In genomic region chrX:45758319-45758718, GRCh38 we compare ENCODE assay signal across 9 cellular contexts.
DNase-seq lines count a peak whose midpoint lies in the region; ATAC-seq and TF ChIP-seq lines count a peak whose summit lies in the region.
"Had no signal": no experiment of that assay in that cellular context is flagged by ENCODE, and none has a peak within 500 bp of the region (broad histone marks: within the 10 kb centered on the region; RNA-seq: fewer than 3 reads in every experiment).

No MANE protein-coding gene starts in this region.

- TF ChIP-seq CTCF in WI38 (IDR thresholded peaks at IDR 0.05; ENCODE audit: low read depth, low read length) (no peak), fibroblast of the aortic adventitia (IDR thresholded peaks at IDR 0.05; ENCODE audit: insufficient read depth, low read length) (no peak), gastroesophageal sphincter (IDR thresholded peaks at IDR 0.05) (no peak)

- DNase-seq in A172 (ENCODE audit: low spot score) (peak; percentile 87), fibroblast of the aortic adventitia (ENCODE audit: low read depth) (peak; percentile 91), G401 (ENCODE audit: low spot score) (no peak)
- peak; percentile 45 to 70 for DNase-seq in stimulated activated naive CD8-positive, alpha-beta T cell treated with anti-CD3 and anti-CD28 coated beads, Interleukin-15, amount 100 ng/mL, for 72 hours

- H3K4me1 ChIP-seq in gastroesophageal sphincter, result no peaks in the 10 kb centered on the region

- no peaks in the 10 kb centered on the region for H3K27me3 Mint-ChIP-seq in stimulated activated naive CD8-positive, alpha-beta T cell treated with anti-CD3 and anti-CD28 coated beads, Interleukin-15, amount 100 ng/mL, for 72 hours

- peaks cover 58% of the 10 kb centered on the region for H3K4me1 Mint-ChIP-seq in stimulated activated naive CD8-positive, alpha-beta T cell treated with anti-CD3 and anti-CD28 coated beads, Interleukin-15, amount 100 ng/mL, for 72 hours
- H3K4me1 Mint-ChIP-seq: brain had no signal

- H3K4me3 ChIP-seq in WI38 (ENCODE audit: low read depth, low read length), result peak overlapping the region; percentile 20
- H3K4me3 ChIP-seq in fibroblast of the aortic adventitia (ENCODE audit: low read depth, low read length), result peak overlapping the region; percentile 28
- H3K4me3 ChIP-seq in gastroesophageal sphincter, result no peak overlapping the region

- H3K9me3 ChIP-seq in gastroesophageal sphincter, result no peaks in the 10 kb centered on the region

- no peaks in the 10 kb centered on the region for H3K36me3 ChIP-seq in gastroesophageal sphincter

- H3K27ac Mint-ChIP-seq in stimulated activated naive CD8-positive, alpha-beta T cell treated with anti-CD3 and anti-CD28 coated beads, Interleukin-15, amount 100 ng/mL, for 72 hours, result peak overlapping the region; percentile 98 to 99

- TF ChIP-seq POLR2A in gastroesophageal sphincter (IDR thresholded peaks at IDR 0.05), result no peak

- ATAC-seq in GM18870 (IDR thresholded peaks at IDR 0.05; ENCODE audit: unreplicated experiment) (peak; percentile 37), HG03520 (IDR thresholded peaks at IDR 0.05; ENCODE audit: unreplicated experiment) (peak; percentile 23), gastroesophageal sphincter (no peak)
- ATAC-seq in stimulated activated naive CD8-positive, alpha-beta T cell treated with anti-CD3 and anti-CD28 coated beads, Interleukin-15, amount 100 ng/mL, for 72 hours, result peak; percentile 74

- H3K4me3 Mint-ChIP-seq in stimulated activated naive CD8-positive, alpha-beta T cell treated with anti-CD3 and anti-CD28 coated beads, Interleukin-15, amount 100 ng/mL, for 72 hours, result peak overlapping the region; percentile 66 to 84
- H3K4me3 Mint-ChIP-seq: brain had no signal

- in situ Hi-C loops in G401 (cut with HindIII; ENCODE audit: low sequenced_read_pairs), result no loop called here

- no peak for TF ChIP-seq EP300 in gastroesophageal sphincter (IDR thresholded peaks at IDR 0.05)

- peak overlapping the region in 1 of 4 donors; percentile 2 for H3K27ac ChIP-seq in gastroesophageal sphincter

- WGBS in gastroesophageal sphincter (ENCODE audit: low coverage in 1 of 2), 2 donors, result 80% methylated on average over 4 of the region's 7 CpGs; no CpG with 5 or more reads in 1 of the 2 donors

- H3K9me3 Mint-ChIP-seq in stimulated activated naive CD8-positive, alpha-beta T cell treated with anti-CD3 and anti-CD28 coated beads, Interleukin-15, amount 100 ng/mL, for 72 hours, result no peaks in the 10 kb centered on the region
- H3K9me3 Mint-ChIP-seq: brain had no signal

- H3K27me3 ChIP-seq in gastroesophageal sphincter, result no peaks in the 10 kb centered on the region

Comparison
In these comparisons a context has a peak if more than half of its experiments do, and no peak if none do; other contexts are left out.
1. H3K4me3 ChIP-seq: peak in WI38 (single experiment) and fibroblast of the aortic adventitia (single experiment); none in gastroesophageal sphincter (0 of 2).